8 cellular contexts compared by ENCODE assay signal in genomic region chr5:133868946-133869674, GRCh38.
DNase-seq lines count a peak whose midpoint lies in the region; ATAC-seq and TF ChIP-seq lines count a peak whose summit lies in the region.

No MANE protein-coding gene starts in this region.

- H3K27ac ChIP-seq in mammary epithelial cell (ENCODE audit: insufficient read depth, low read depth, low read length): no peak overlapping the region

- peak; percentile 64 for DNase-seq in NCI-H345 (lab: John Stamatoyannopoulos, UW)
- DNase-seq in NCI-H345 treated with DMSO at 0.1 percent for 48 hours (lab: John Stamatoyannopoulos, UW; ENCODE audit: unreplicated experiment): no peak
- peak; percentile 66 for DNase-seq in NCI-H146 (lab: John Stamatoyannopoulos, UW)
- peak; percentile 74 for DNase-seq in WTC11 (ENCODE audit: low spot score)
- DNase-seq in mammary epithelial cell: peak; percentile 39
- DNase-seq in kidney glomerular epithelial cell (lab: John Stamatoyannopoulos, UW): peak; percentile 60
- peak; percentile 56 for DNase-seq in stimulated activated CD4-positive, alpha-beta T cell treated with anti-CD3 and anti-CD28 coated beads, Interleukin-2, amount 100 ng/mL, for 4 hours (ENCODE audit: low read depth)
- DNase-seq in cortex of kidney (lab: John Stamatoyannopoulos, UW): no peak

- dilution Hi-C loops in mammary epithelial cell (cut with HindIII; ENCODE audit: low sequenced_read_pairs): loop anchor here (5.0 kb wide), 2 partner anchors 52 to 78 kb away; no protein-coding TSS in a partner anchor

- no peaks in the 10 kb centered on the region for H3K27me3 ChIP-seq in mammary epithelial cell (ENCODE audit: insufficient read depth, low read length)

- no TSS peak for BruUV-seq in mammary epithelial cell (replicated peaks; lab: Mats Ljungman, UMichigan)

- POLR2A ChIA-PET in WTC11 (lab: Charles Lee): no interaction called here

- H3K4me2 ChIP-seq in mammary epithelial cell (ENCODE audit: insufficient read depth, low read depth, low read length): no peak overlapping the region

- H3K79me2 ChIP-seq in mammary epithelial cell (ENCODE audit: insufficient read depth, low read length): no peaks in the 10 kb centered on the region

- CTCF ChIA-PET in WTC11 (lab: Charles Lee): interaction anchor here (0.8 to 1.8 kb wide), 14 partner anchors 9 to 527 kb away, joined by 3 to 10 read pairs (median 4); no protein-coding TSS in a partner anchor
- CTCF ChIA-PET in mammary epithelial cell (lab: Charles Lee; ENCODE audit: low non-redundant PET): interaction anchor here (0.7 to 1.0 kb wide), 3 partner anchors 316 to 623 kb away, joined by 3 to 4 read pairs (median 4); no protein-coding TSS in a partner anchor

- peaks cover 3% of the 10 kb centered on the region for H3K9me3 Mint-ChIP-seq in WTC11

- H4K20me1 ChIP-seq in mammary epithelial cell (ENCODE audit: insufficient read depth, low read length): no peaks in the 10 kb centered on the region

- H3K27me3 Mint-ChIP-seq in WTC11 (ENCODE audit: low read depth): no peaks in the 10 kb centered on the region

- WGBS in mammary epithelial cell (ENCODE audit: low coverage, missing lambda C conversion rate): 18% methylated on average over 17 of the region's 17 CpGs

- H3K4me3 Mint-ChIP-seq in WTC11: no peak overlapping the region

- in situ Hi-C loops in mammary epithelial cell (cut with MboI; ENCODE audit: low sequenced_read_pairs in 2 of 2): loop anchor here in 1 of 2 donors (25.0 kb wide), 1 partner anchor 757 kb away; no protein-coding TSS in a partner anchor

- no peak overlapping the region for H3K9ac ChIP-seq in mammary epithelial cell (ENCODE audit: insufficient read depth, low read length)

- peak; percentile 62 for ATAC-seq in WTC11

- H3K9me3 ChIP-seq in mammary epithelial cell (replicated peaks; ENCODE audit: insufficient read depth, low read length): no peaks in the 10 kb centered on the region

- no peaks in the 10 kb centered on the region for H3K36me3 ChIP-seq in mammary epithelial cell (ENCODE audit: insufficient read depth, low read length)

- H3K4me1 Mint-ChIP-seq in WTC11: no peaks in the 10 kb centered on the region

- no peak overlapping the region for H3K4me3 ChIP-seq in mammary epithelial cell (replicated peaks in 1 of 3; ENCODE audit: insufficient read depth in 1 of 3, low read depth in 2 of 3, low read length in 3 of 3)

- no peaks in the 10 kb centered on the region for H3K4me1 ChIP-seq in mammary epithelial cell (ENCODE audit: insufficient read depth, low read length)

- intact Hi-C loops in mammary epithelial cell (cut with micrococcal nuclease): loop anchor here (1.0 to 10.0 kb wide), 5 partner anchors 214 to 758 kb away; no protein-coding TSS in a partner anchor

- no peak overlapping the region for H3K27ac Mint-ChIP-seq in WTC11

- no peak overlapping the region for H2AFZ ChIP-seq in mammary epithelial cell (ENCODE audit: low read depth, low read length)

- TF ChIP-seq CTCF in WTC11 (IDR thresholded peaks at IDR 0.05) (peak; percentile 55), mammary epithelial cell (conservative IDR thresholded peaks at IDR 0.05 in 1 of 2, IDR thresholded peaks at IDR 0.05 in 1 of 2; ENCODE audit: extremely low read depth in 1 of 2, insufficient read depth in 1 of 2, low read depth in 1 of 2, low read length in 2 of 2) (peak; percentile 82 to 85)

- H3K36me3 Mint-ChIP-seq in WTC11: no peaks in the 10 kb centered on the region

TF ChIP-seq in WTC11, 78 proteins besides CTCF, POLR2A, EP300 and RAD21:
- TF ChIP-seq ZNF232 (CRISPR knock-in tag; IDR thresholded peaks at IDR 0.05) (no peak), SOX15 (CRISPR knock-in tag; IDR thresholded peaks at IDR 0.05) (no peak), MXD4 (CRISPR knock-in tag; IDR thresholded peaks at IDR 0.05; ENCODE audit: borderline replicate concordance) (no peak), ZNF138 (CRISPR knock-in tag; conservative IDR thresholded peaks at IDR 0.05) (no peak), RELA (CRISPR knock-in tag; IDR thresholded peaks at IDR 0.05; ENCODE audit: borderline replicate concordance) (no peak), ZNF671 (CRISPR knock-in tag; IDR thresholded peaks at IDR 0.05) (no peak), MYBL2 (CRISPR knock-in tag; IDR thresholded peaks at IDR 0.05) (no peak)
- TF ChIP-seq, protein P1, sequence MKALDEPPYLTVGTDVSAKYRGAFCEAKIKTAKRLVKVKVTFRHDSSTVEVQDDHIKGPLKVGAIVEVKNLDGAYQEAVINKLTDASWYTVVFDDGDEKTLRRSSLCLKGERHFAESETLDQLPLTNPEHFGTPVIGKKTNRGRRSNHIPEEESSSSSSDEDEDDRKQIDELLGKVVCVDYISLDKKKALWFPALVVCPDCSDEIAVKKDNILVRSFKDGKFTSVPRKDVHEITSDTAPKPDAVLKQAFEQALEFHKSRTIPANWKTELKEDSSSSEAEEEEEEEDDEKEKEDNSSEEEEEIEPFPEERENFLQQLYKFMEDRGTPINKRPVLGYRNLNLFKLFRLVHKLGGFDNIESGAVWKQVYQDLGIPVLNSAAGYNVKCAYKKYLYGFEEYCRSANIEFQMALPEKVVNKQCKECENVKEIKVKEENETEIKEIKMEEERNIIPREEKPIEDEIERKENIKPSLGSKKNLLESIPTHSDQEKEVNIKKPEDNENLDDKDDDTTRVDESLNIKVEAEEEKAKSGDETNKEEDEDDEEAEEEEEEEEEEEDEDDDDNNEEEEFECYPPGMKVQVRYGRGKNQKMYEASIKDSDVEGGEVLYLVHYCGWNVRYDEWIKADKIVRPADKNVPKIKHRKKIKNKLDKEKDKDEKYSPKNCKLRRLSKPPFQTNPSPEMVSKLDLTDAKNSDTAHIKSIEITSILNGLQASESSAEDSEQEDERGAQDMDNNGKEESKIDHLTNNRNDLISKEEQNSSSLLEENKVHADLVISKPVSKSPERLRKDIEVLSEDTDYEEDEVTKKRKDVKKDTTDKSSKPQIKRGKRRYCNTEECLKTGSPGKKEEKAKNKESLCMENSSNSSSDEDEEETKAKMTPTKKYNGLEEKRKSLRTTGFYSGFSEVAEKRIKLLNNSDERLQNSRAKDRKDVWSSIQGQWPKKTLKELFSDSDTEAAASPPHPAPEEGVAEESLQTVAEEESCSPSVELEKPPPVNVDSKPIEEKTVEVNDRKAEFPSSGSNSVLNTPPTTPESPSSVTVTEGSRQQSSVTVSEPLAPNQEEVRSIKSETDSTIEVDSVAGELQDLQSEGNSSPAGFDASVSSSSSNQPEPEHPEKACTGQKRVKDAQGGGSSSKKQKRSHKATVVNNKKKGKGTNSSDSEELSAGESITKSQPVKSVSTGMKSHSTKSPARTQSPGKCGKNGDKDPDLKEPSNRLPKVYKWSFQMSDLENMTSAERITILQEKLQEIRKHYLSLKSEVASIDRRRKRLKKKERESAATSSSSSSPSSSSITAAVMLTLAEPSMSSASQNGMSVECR (CRISPR knock-in tag; IDR thresholded peaks at IDR 0.05; ENCODE audit: borderline replicate concordance): no peak
- TF ChIP-seq, protein P2, sequence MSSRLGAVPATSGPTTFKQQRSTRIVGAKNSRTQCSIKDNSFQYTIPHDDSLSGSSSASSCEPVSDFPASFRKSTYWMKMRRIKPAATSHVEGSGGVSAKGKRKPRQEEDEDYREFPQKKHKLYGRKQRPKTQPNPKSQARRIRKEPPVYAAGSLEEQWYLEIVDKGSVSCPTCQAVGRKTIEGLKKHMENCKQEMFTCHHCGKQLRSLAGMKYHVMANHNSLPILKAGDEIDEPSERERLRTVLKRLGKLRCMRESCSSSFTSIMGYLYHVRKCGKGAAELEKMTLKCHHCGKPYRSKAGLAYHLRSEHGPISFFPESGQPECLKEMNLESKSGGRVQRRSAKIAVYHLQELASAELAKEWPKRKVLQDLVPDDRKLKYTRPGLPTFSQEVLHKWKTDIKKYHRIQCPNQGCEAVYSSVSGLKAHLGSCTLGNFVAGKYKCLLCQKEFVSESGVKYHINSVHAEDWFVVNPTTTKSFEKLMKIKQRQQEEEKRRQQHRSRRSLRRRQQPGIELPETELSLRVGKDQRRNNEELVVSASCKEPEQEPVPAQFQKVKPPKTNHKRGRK (CRISPR knock-in tag; IDR thresholded peaks at IDR 0.05; ENCODE audit: borderline replicate concordance): no peak
- TF ChIP-seq, protein P3, sequence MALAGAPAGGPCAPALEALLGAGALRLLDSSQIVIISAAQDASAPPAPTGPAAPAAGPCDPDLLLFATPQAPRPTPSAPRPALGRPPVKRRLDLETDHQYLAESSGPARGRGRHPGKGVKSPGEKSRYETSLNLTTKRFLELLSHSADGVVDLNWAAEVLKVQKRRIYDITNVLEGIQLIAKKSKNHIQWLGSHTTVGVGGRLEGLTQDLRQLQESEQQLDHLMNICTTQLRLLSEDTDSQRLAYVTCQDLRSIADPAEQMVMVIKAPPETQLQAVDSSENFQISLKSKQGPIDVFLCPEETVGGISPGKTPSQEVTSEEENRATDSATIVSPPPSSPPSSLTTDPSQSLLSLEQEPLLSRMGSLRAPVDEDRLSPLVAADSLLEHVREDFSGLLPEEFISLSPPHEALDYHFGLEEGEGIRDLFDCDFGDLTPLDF (CRISPR knock-in tag; IDR thresholded peaks at IDR 0.05): no peak

Comparison
In these comparisons a context has a peak if more than half of its experiments do, and no peak if none do; other contexts are left out.
1. DNase-seq: peak in NCI-H345 (single experiment), NCI-H146 (single experiment), WTC11 (single experiment), mammary epithelial cell (single experiment), kidney glomerular epithelial cell (single experiment) and stimulated activated CD4-positive, alpha-beta T cell treated with anti-CD3 and anti-CD28 coated beads, Interleukin-2, amount 100 ng/mL, for 4 hours (single experiment); none in NCI-H345 treated with DMSO at 0.1 percent for 48 hours (single experiment) and cortex of kidney (single experiment).